ENCODE assay signal across 24 cellular contexts in the genomic region with DNA sequence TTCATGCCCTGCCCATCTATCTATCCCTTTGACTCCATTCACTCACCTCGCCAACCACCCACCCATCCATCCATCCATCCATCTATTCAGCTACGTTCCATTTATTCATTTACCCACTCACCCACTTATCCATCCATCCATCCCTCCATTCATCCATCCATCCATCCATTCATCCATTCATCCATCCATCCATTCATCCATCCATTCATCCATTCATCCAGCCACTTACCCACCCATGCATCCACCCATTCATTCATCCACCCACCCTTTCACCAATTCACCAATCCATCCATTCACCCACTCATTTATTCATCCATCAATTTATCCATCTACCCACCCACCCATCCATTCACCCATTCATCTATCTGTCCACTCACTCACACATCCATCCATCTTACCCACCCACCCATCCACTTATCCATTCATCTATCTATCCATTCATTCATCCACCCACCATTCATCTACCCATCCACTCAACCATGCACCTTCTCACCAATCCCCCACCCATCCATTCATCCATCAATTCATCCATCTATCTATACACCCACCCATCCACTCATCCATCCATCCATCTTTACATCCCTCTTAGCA.
"Had no signal": no experiment of that assay in that cellular context is flagged by ENCODE, and none has a peak within 500 bp of the region (broad histone marks: within the 10 kb centered on the region; RNA-seq: fewer than 3 reads in every experiment).

No MANE protein-coding gene starts in this region.

- H3K9ac ChIP-seq: SK-N-SH had no signal

- DNase-seq: Karpas-422; KG1; MG63; NCI-H1092; NCI-H1105 treated with DMSO at 0.1 percent for 48 hours; NCI-H1417 treated with DMSO at 0.1 percent for 48 hours; NCI-H146; NCI-H1694 treated with DMSO at 0.1 percent for 48 hours; NCI-H1930; NCI-H2081; NCI-H2107; NCI-H2227 treated with DMSO at 0.1 percent for 48 hours; NCI-H446 treated with DMSO at 0.1 percent for 48 hours; NCI-H510A treated with DMSO at 0.1 percent for 48 hours; NCI-H526; NCI-H82; NK-92 treated with Interleukin-12 subunit alpha and Interleukin-12 subunit beta, amount 100 ng/mL, for 24 hours; PC-3; SHP77; SK-N-SH; SW 1271 had no signal

- ATAC-seq: Panc1, PC-3 had no signal

- H3K4me2 ChIP-seq: SK-N-SH had no signal

- H3K36me3 ChIP-seq: MG63 had no signal

- H3K9me3 ChIP-seq: MG63, SK-N-SH had no signal

- H3K27ac ChIP-seq: HL-60, RWPE1 had no signal

- H3K4me3 ChIP-seq: MG63 had no signal

- H3K27me3 ChIP-seq: MG63 had no signal
